In the genomic region with DNA sequence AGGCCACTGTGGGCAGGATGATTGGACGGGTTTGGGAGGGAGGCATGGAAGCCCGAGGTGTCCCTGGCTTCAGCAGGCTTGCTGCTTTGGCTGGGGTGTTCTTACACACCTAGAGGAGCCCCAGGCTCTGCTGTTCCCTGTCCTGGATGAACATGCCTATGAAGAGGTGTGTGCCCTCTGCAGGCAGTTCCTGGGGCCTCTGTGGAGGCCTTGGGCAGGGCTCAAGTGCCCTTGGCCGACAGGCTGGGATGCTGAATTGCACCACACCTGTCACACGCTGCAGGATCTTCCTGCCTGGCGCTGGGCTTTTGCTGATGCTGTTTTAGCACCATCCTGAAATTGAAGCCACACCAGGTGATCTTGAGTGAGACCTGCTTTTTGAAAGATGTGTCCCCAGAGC, we compare ENCODE assay signal across 17 cellular contexts.
"Had no signal": no experiment of that assay in that cellular context is flagged by ENCODE, and none has a peak within 500 bp of the region (broad histone marks: within the 10 kb centered on the region; RNA-seq: fewer than 3 reads in every experiment).

No MANE protein-coding gene starts in this region.

- ATAC-seq: foreskin keratinocyte, lower lobe of right lung, pancreas, right cardiac atrium had no signal

- DNase-seq: dermis blood vessel endothelial cell; erythroblast; foreskin keratinocyte; immature natural killer cell; left ventricle myocardium inferior; lower lobe of right lung; mesenchymal stem cell; midbrain; naive B cell; occipital lobe; pancreas; right cardiac atrium; small intestine; stimulated activated CD4-positive, alpha-beta T cell treated with anti-CD3 and anti-CD28 coated beads, Interleukin-12 subunit alpha, Interleukin-12 subunit beta, amount 100 ng/mL, for 4 hours; stimulated activated naive CD4-positive, alpha-beta T cell; stomach; uterus had no signal

- H3K27ac ChIP-seq: foreskin keratinocyte, left ventricle myocardium inferior, lower lobe of right lung, pancreas, stomach, uterus had no signal

- H3K36me3 ChIP-seq: left ventricle myocardium inferior, lower lobe of right lung, pancreas, stomach, uterus had no signal

- H3K4me1 ChIP-seq: foreskin keratinocyte, left ventricle myocardium inferior, lower lobe of right lung, pancreas, stomach, uterus had no signal

- H3K9me3 ChIP-seq: left ventricle myocardium inferior, lower lobe of right lung, pancreas, stomach, uterus had no signal

- H3K27me3 ChIP-seq: foreskin keratinocyte, pancreas, stomach, uterus had no signal

- H3K4me3 ChIP-seq: left ventricle myocardium inferior, lower lobe of right lung, pancreas, stomach, uterus had no signal
